Comparison of ENCODE assay signal across 1 cellular context in genomic region chr14:68927956-68928675, GRCh38.
TF ChIP-seq lines count a peak whose summit lies in the region.

No MANE protein-coding gene starts in this region.

TF ChIP-seq in GM23338, 12 proteins besides CTCF, POLR2A, EP300 and RAD21 (continued from another document):
- TF ChIP-seq ETS1 (IDR thresholded peaks at IDR 0.05) (no peak), NANOG (IDR thresholded peaks at IDR 0.05; ENCODE audit: borderline replicate concordance) (no peak), ZNF114 (CRISPR knock-in tag; IDR thresholded peaks at IDR 0.05) (no peak), EZH2phosphoT487 (IDR thresholded peaks at IDR 0.05; ENCODE audit: unreplicated experiment) (no peak), EZH2 (IDR thresholded peaks at IDR 0.05; ENCODE audit: low read depth, unreplicated experiment) (no peak), JUNB (IDR thresholded peaks at IDR 0.05; ENCODE audit: unreplicated experiment) (no peak)
